In genomic region chr2:57850415-57851130, GRCh38 we compare ENCODE assay signal across 18 cellular contexts.
"Had no signal": no experiment of that assay in that cellular context is flagged by ENCODE, and none has a peak within 500 bp of the region (broad histone marks: within the 10 kb centered on the region; RNA-seq: fewer than 3 reads in every experiment).

No MANE protein-coding gene starts in this region.

- H3K4me1 ChIP-seq: adrenal gland, gastrocnemius medialis, heart left ventricle, suprapubic skin, transverse colon had no signal

- H3K27me3 ChIP-seq: adrenal gland, gastrocnemius medialis, heart left ventricle, suprapubic skin, transverse colon had no signal

- DNase-seq: activated CD4-positive, alpha-beta T cell treated with anti-CD3 and anti-CD28 coated beads for 48 hours; activated CD4-positive, CD25-positive, alpha-beta regulatory T cell; activated CD8-positive, alpha-beta T cell treated with anti-CD3 and anti-CD28 coated beads for 36 hours; activated T-cell treated with anti-CD3 and anti-CD28 coated beads, Interleukin-2, amount 50 U/mL, for 4 hours; adrenal gland; effector CD8-positive, alpha-beta T cell; gastrocnemius medialis; heart left ventricle; mesenchymal stem cell; naive thymus-derived CD8-positive, alpha-beta T cell; stimulated activated CD4-positive, alpha-beta T cell treated with anti-CD3 and anti-CD28 coated beads, Interleukin-2, amount 100 ng/mL, for 24 hours; T-cell; T-helper 9 cell; transverse colon had no signal

- FAIRE-seq: bronchial epithelial cell had no signal

- H3K36me3 ChIP-seq: adrenal gland, gastrocnemius medialis, heart left ventricle, suprapubic skin, transverse colon had no signal

- H3K4me3 ChIP-seq: adrenal gland, gastrocnemius medialis, heart left ventricle, suprapubic skin, transverse colon had no signal

- ATAC-seq: activated CD8-positive, alpha-beta T cell treated with anti-CD3 and anti-CD28 coated beads for 36 hours; activated naive CD4-positive, alpha-beta T cell treated with anti-CD3 and anti-CD28 coated beads, Interleukin-2, amount 50 U/mL, for 72 hours; activated T-cell treated with anti-CD3 and anti-CD28 coated beads, Interleukin-2, amount 50 U/mL, for 4 hours; esophagus mucosa; gastrocnemius medialis; heart left ventricle; naive thymus-derived CD8-positive, alpha-beta T cell; T-cell had no signal

- H3K27ac ChIP-seq: adrenal gland, gastrocnemius medialis, heart left ventricle, suprapubic skin, transverse colon had no signal

- H3K9me3 ChIP-seq: adrenal gland, gastrocnemius medialis, suprapubic skin, transverse colon had no signal
